Comparison of ENCODE assay signal across 2 cellular contexts in the genomic region with DNA sequence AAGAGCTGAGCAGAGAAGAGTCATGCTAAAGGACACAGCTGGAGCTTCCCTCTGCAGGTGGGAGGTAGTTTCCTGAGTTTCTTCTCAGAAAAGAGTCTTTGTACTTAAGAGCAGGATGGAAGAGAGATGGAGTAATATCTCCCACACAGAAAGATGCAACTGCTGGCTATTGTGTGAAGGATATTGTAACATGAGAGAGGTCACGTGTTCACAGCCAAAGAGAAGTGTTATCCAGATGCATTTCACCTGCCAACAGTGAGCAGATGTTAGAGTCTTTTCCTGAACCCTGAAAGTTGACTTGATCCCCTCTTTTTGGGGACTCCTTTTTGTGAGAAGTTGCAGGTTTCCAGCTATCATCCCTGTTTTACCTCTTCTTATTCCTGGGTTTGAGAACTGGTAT.
A peak's percentile ranks its signal among the peaks of the same experiment; 100 is the strongest.
TF ChIP-seq lines count a peak whose summit lies in the region.

No MANE protein-coding gene starts in this region.

TF ChIP-seq in IMR-90, 13 proteins besides CTCF, POLR2A, EP300 and RAD21:
- no peak for TF ChIP-seq RFX5 (IDR thresholded peaks at IDR 0.05; ENCODE audit: low read depth, low read length)
- TF ChIP-seq RCOR1 (IDR thresholded peaks at IDR 0.05; ENCODE audit: insufficient replicate concordance, low read length), result no peak
- TF ChIP-seq FOS (IDR thresholded peaks at IDR 0.05; ENCODE audit: low read depth, low read length), result no peak
- TF ChIP-seq, protein P1, sequence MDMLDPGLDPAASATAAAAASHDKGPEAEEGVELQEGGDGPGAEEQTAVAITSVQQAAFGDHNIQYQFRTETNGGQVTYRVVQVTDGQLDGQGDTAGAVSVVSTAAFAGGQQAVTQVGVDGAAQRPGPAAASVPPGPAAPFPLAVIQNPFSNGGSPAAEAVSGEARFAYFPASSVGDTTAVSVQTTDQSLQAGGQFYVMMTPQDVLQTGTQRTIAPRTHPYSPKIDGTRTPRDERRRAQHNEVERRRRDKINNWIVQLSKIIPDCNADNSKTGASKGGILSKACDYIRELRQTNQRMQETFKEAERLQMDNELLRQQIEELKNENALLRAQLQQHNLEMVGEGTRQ (IDR thresholded peaks at IDR 0.05; ENCODE audit: low read depth, low read length), result 0 out of 2 replicates have a peak, but pooled peaks have one; percentile 9
TF ChIP-seq in IMR-90: peak in this region for 1.

TF ChIP-seq in K562, 482 proteins besides CTCF, POLR2A, EP300 and RAD21:
- TF ChIP-seq PTRF (tag; IDR thresholded peaks at IDR 0.05), result no peak
- TF ChIP-seq, protein P1 (CRISPR knock-in tag; IDR thresholded peaks at IDR 0.05), result peak; percentile 20; the same call in 1 of the 2 replicates
- TF ChIP-seq, protein P2, sequence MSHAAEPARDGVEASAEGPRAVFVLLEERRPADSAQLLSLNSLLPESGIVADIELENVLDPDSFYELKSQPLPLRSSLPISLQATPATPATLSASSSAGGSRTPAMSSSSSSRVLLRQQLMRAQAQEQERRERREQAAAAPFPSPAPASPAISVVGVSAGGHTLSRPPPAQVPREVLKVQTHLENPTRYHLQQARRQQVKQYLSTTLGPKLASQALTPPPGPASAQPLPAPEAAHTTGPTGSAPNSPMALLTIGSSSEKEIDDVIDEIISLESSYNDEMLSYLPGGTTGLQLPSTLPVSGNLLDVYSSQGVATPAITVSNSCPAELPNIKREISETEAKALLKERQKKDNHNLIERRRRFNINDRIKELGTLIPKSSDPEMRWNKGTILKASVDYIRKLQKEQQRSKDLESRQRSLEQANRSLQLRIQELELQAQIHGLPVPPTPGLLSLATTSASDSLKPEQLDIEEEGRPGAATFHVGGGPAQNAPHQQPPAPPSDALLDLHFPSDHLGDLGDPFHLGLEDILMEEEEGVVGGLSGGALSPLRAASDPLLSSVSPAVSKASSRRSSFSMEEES (CRISPR knock-in tag; IDR thresholded peaks at IDR 0.05), result peak; percentile 71
